Comparison of ENCODE assay signal across 29 cellular contexts in the genomic region with DNA sequence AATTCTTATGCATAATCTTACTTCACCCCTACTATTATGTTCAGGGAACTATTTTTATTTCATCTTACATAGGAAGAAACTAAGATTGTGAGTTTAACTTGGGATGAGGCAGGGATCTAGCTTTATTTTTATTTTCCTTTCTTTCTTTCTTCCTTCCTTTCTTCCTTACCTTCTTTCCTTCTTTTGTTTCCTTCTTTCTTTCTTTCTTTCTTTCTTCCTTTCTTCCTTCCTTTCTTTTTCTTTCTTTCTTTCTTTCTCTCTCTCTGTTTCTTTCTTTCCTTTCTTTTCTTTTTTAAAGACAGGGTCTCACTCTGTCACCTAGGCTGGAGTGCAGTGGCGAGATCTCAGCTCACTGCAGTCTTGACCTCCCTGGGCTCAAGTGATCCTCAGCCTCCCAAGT. TPM values are rescaled to one million over a fixed set of nuclear protein-coding genes. Genes with fewer than 3 reads are reported as not detected.
"Had no signal": no experiment of that assay in that cellular context is flagged by ENCODE, and none has a peak within 500 bp of the region (broad histone marks: within the 10 kb centered on the region; RNA-seq: fewer than 3 reads in every experiment).

No MANE protein-coding gene starts in this region.

- H3K27me3 Mint-ChIP-seq: naive B cell had no signal

- H3K4me1 Mint-ChIP-seq: naive B cell had no signal

- FAIRE-seq: keratinocyte, urothelium cell line had no signal

- H3K27ac Mint-ChIP-seq: mesothelial cell of epicardium; natural killer cell; neural progenitor cell; stimulated activated naive CD8-positive, alpha-beta T cell treated with anti-CD3 and anti-CD28 coated beads, Interleukin-15, Interleukin-2, amounts not matched to agents 100 ng/mL and 50 ng/mL, for 24 hours had no signal

- H3K36me3 Mint-ChIP-seq: mesothelial cell of epicardium, naive B cell, natural killer cell, neural progenitor cell had no signal

- H3K36me3 ChIP-seq: left lung, lower lobe of right lung, neural progenitor cell, neutrophil, right lobe of liver, suprapubic skin, thoracic aorta, tibial artery, upper lobe of right lung had no signal

- H3K27ac ChIP-seq: left lung, lower lobe of right lung, neural progenitor cell, neutrophil, parathyroid adenoma, psoas muscle, right lobe of liver, suprapubic skin, upper lobe of right lung had no signal

- DNase-seq: hippocampal formation; kidney glomerular epithelial cell; left cardiac atrium; left lung; lower lobe of right lung; mesendoderm; naive B cell; natural killer cell; nephron progenitor cell; occipital lobe; psoas muscle; right lobe of liver; stimulated activated CD4-positive, alpha-beta T cell treated with anti-CD3 and anti-CD28 coated beads, Interleukin-1b, Interleukin-23, amount 100 ng/mL, for 48 hours; stimulated activated CD4-positive, alpha-beta T cell treated with anti-CD3 and anti-CD28 coated beads, Interleukin-2, amount 100 ng/mL, for 48 hours; stimulated activated naive CD4-positive, alpha-beta T cell; trophoblast cell had no signal

- H3K4me3 ChIP-seq: left lung, lower lobe of right lung, neural progenitor cell, psoas muscle, right lobe of liver, smooth muscle cell, suprapubic skin, thoracic aorta, tibial artery, upper lobe of right lung had no signal

- H3K79me2 ChIP-seq: parathyroid adenoma had no signal

- H3K4me3 Mint-ChIP-seq: mesothelial cell of epicardium; naive B cell; natural killer cell; nephron progenitor cell; neural progenitor cell; stimulated activated naive CD8-positive, alpha-beta T cell treated with anti-CD3 and anti-CD28 coated beads, Interleukin-15, Interleukin-2, amounts not matched to agents 100 ng/mL and 50 ng/mL, for 24 hours had no signal

- H3K9me3 ChIP-seq: left lung, lower lobe of right lung, neutrophil, psoas muscle, right lobe of liver, suprapubic skin, thoracic aorta, tibial artery, upper lobe of right lung had no signal

- H3K4me2 ChIP-seq: neural progenitor cell, smooth muscle cell had no signal

- ATAC-seq: left cardiac atrium, left lung, lower lobe of right lung, natural killer cell, psoas muscle, right lobe of liver, upper lobe of right lung had no signal

- H3K27me3 ChIP-seq: left lung, neural progenitor cell, right lobe of liver, suprapubic skin, tibial artery, upper lobe of right lung had no signal

- H3K9me3 Mint-ChIP-seq: mesothelial cell of epicardium; naive B cell; natural killer cell; nephron progenitor cell; neural progenitor cell; stimulated activated naive CD8-positive, alpha-beta T cell treated with anti-CD3 and anti-CD28 coated beads, Interleukin-15, Interleukin-2, amounts not matched to agents 100 ng/mL and 50 ng/mL, for 24 hours had no signal

- H3K9ac ChIP-seq: neural progenitor cell, parathyroid adenoma had no signal

- H2AFZ ChIP-seq: neural progenitor cell, parathyroid adenoma had no signal

- H3K4me1 ChIP-seq: neural progenitor cell, parathyroid adenoma had no signal

RNA-seq across cellular contexts. Expression of a gene that starts 28.9 kb away (rescaled TPM):
- total RNA-seq: posterior vena cava, psoas muscle had no signal
